Comparison of ENCODE assay signal across 2 cellular contexts in genomic region chr21:39221282-39221996, GRCh38.
A peak's percentile ranks its signal among the peaks of the same experiment; 100 is the strongest.
TF ChIP-seq lines count a peak whose summit lies in the region.

No MANE protein-coding gene starts in this region.

TF ChIP-seq in HepG2, 621 proteins besides CTCF, POLR2A, EP300 and RAD21 (continued from another document):
- TF ChIP-seq ZBTB14 (CRISPR knock-in tag; IDR thresholded peaks at IDR 0.05) (no peak), ELF1 (CRISPR knock-in tag; IDR thresholded peaks at IDR 0.05) (no peak), MAFK (conservative IDR thresholded peaks at IDR 0.05 in 1 of 2, IDR thresholded peaks at IDR 0.05 in 1 of 2; ENCODE audit: low read length in 2 of 2) (peak in 1 of 2 experiments; percentile 32; a peak in 1 of 4 replicates), ZNF333 (CRISPR knock-in tag; IDR thresholded peaks at IDR 0.05; ENCODE audit: borderline replicate concordance) (no peak), ZBED4 (CRISPR knock-in tag; IDR thresholded peaks at IDR 0.05; ENCODE audit: borderline replicate concordance) (no peak), ZNF557 (CRISPR knock-in tag; IDR thresholded peaks at IDR 0.05) (no peak), NR3C1 (CRISPR knock-in tag; IDR thresholded peaks at IDR 0.05) (no peak), MAFF (IDR thresholded peaks at IDR 0.05; ENCODE audit: low read depth, low read length) (0 out of 2 replicates have a peak, but pooled peaks have one; percentile 2), KDM6A (CRISPR knock-in tag; IDR thresholded peaks at IDR 0.05; ENCODE audit: low read depth) (no peak), SMAD3 (CRISPR knock-in tag; IDR thresholded peaks at IDR 0.05) (no peak), CREB1 (IDR thresholded peaks at IDR 0.05) (no peak), CREB1 (CRISPR knock-in tag; IDR thresholded peaks at IDR 0.05) (no peak), ZNF326 (CRISPR knock-in tag; IDR thresholded peaks at IDR 0.05; ENCODE audit: borderline replicate concordance) (no peak)

TF ChIP-seq in WTC11, 78 proteins besides CTCF, POLR2A, EP300 and RAD21 (continued from another document):
- TF ChIP-seq ZNF532 (CRISPR knock-in tag; IDR thresholded peaks at IDR 0.05; ENCODE audit: borderline replicate concordance) (no peak), ETV6 (CRISPR knock-in tag; IDR thresholded peaks at IDR 0.05) (no peak), HMGXB4 (CRISPR knock-in tag; IDR thresholded peaks at IDR 0.05) (no peak), FOXP4 (CRISPR knock-in tag; IDR thresholded peaks at IDR 0.05) (no peak), MYBL2 (CRISPR knock-in tag; IDR thresholded peaks at IDR 0.05) (no peak)
TF ChIP-seq in WTC11: peak in this region for 0.
